ENCODE assay signal across 20 cellular contexts in genomic region chr16:86030116-86030515, GRCh38.
"Had no signal": no experiment of that assay in that cellular context is flagged by ENCODE, and none has a peak within 500 bp of the region (broad histone marks: within the 10 kb centered on the region; RNA-seq: fewer than 3 reads in every experiment).

No MANE protein-coding gene starts in this region.

- H3K9me3 ChIP-seq: adrenal gland, Peyer's patch had no signal

- H3K27ac ChIP-seq: adrenal gland, breast epithelium, RWPE1, SJSA1, VCaP had no signal

- H3K36me3 ChIP-seq: adrenal gland, breast epithelium, Peyer's patch, SJSA1 had no signal

- ATAC-seq: activated CD4-positive, alpha-beta T cell treated with anti-CD3 and anti-CD28 coated beads for 36 hours; activated T-helper 17 cell treated with anti-CD3 and anti-CD28 coated beads, Interleukin-2, amount 50 U/mL, for 72 hours had no signal

- H3K27me3 ChIP-seq: adrenal gland, Peyer's patch, SJSA1 had no signal

- DNase-seq: activated CD4-positive, alpha-beta memory T cell treated with anti-CD3 and anti-CD28 coated beads, Interleukin-2, amount 10 ng/mL, durations not matched to agents 7 days and 5 days; activated CD4-positive, alpha-beta T cell treated with anti-CD3 and anti-CD28 coated beads for 36 hours; activated CD4-positive, alpha-beta T cell treated with anti-CD3 and anti-CD28 coated beads, Interleukin-2, amount 50 U/mL, for 1 hour; activated naive CD4-positive, alpha-beta T cell treated with anti-CD3 and anti-CD28 coated beads, Interleukin-2, amount 50 U/mL, for 16 hours; activated T-cell treated with anti-CD3 and anti-CD28 coated beads for 4 hours; activated T-cell treated with anti-CD3 and anti-CD28 coated beads, Interleukin-2, amount 50 U/mL, for 48 hours; KG1; NCI-H1048; NCI-H1694; NCI-H2029 treated with DMSO at 0.1 percent for 48 hours; NCI-H446; SHP77; T-helper 1 cell had no signal

- H3K4me3 ChIP-seq: adrenal gland, breast epithelium, Peyer's patch, SJSA1 had no signal

- H3K4me1 ChIP-seq: adrenal gland, breast epithelium had no signal
